Comparison of ENCODE assay signal across 18 cellular contexts in the genomic region with DNA sequence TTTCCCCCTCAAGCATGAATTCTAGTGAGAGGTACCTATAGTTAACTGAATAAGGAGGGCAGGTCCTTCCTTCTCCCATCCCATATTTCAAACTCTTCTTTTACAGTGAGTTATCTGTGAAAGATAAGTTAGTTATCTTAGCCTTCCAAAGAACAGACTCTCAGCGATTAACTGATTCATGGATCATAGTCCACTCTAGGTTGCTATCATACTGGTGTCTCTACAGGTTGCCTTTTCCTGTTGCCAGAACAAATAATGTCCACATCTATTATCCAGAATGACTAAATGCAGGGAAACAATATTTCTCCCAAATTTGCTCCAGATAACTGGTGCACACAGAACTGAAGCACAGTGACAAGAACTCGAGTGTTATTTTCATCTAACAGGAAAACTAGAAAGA.
DNase-seq lines count a peak whose midpoint lies in the region; ATAC-seq and TF ChIP-seq lines count a peak whose summit lies in the region.
"Had no signal": no experiment of that assay in that cellular context is flagged by ENCODE, and none has a peak within 500 bp of the region (broad histone marks: within the 10 kb centered on the region; RNA-seq: fewer than 3 reads in every experiment).

No MANE protein-coding gene starts in this region.

- H3K36me3 Mint-ChIP-seq in dendritic cell treated with granulocyte-macrophage colony-stimulating factor and Interleukin-4, amounts not matched to agents 40 ng/mL and 50 ng/mL, for 4 days (ENCODE audit: low read depth) = no peaks in the 10 kb centered on the region
- H3K36me3 Mint-ChIP-seq: CD4-positive, CD25-positive, alpha-beta regulatory T cell; CD8-positive, alpha-beta memory T cell had no signal

- DNase-seq in left lobe of liver (ENCODE audit: low spot score) = no peak
- DNase-seq in mucosa of descending colon = no peak
- DNase-seq in HUDEP-2 (lab: John Stamatoyannopoulos, UW; ENCODE audit: unreplicated experiment in 76 of 76) = no peak
- DNase-seq: ACHN; BE2C; C1 segment of cervical spinal cord; CD4-positive, CD25-positive, alpha-beta regulatory T cell; CD8-positive, alpha-beta memory T cell; COR-L47; DMS53; DND-41; EL; GM23248 had no signal

- TF ChIP-seq CTCF in mucosa of descending colon (IDR thresholded peaks at IDR 0.05) = no peak

- H3K27me3 Mint-ChIP-seq in dendritic cell treated with granulocyte-macrophage colony-stimulating factor and Interleukin-4, amounts not matched to agents 40 ng/mL and 50 ng/mL, for 4 days = no peaks in the 10 kb centered on the region

- H3K9me3 ChIP-seq in mucosa of descending colon = no peaks in the 10 kb centered on the region
- H3K9me3 ChIP-seq: BE2C, HAP-1 had no signal

- intact Hi-C loops in dendritic cell treated with granulocyte-macrophage colony-stimulating factor and Interleukin-4, amounts not matched to agents 40 ng/mL and 50 ng/mL, for 4 days (cut with micrococcal nuclease) = no loop called here
- intact Hi-C loops in mucosa of descending colon (cut with DNase I, micrococcal nuclease) = no loop called here

- H3K4me1 Mint-ChIP-seq in dendritic cell treated with granulocyte-macrophage colony-stimulating factor and Interleukin-4, amounts not matched to agents 40 ng/mL and 50 ng/mL, for 4 days (ENCODE audit: low read depth) = peaks cover 46% of the 10 kb centered on the region
- H3K4me1 Mint-ChIP-seq: CD4-positive, CD25-positive, alpha-beta regulatory T cell; CD8-positive, alpha-beta memory T cell had no signal

- no peaks in the 10 kb centered on the region for H3K36me3 ChIP-seq in mucosa of descending colon (ENCODE audit: low read depth)
- H3K36me3 ChIP-seq: BE2C, HAP-1 had no signal

- H3K4me3 Mint-ChIP-seq in dendritic cell treated with granulocyte-macrophage colony-stimulating factor and Interleukin-4, amounts not matched to agents 40 ng/mL and 50 ng/mL, for 4 days = no peak overlapping the region
- H3K4me3 Mint-ChIP-seq: CD4-positive, CD25-positive, alpha-beta regulatory T cell; CD8-positive, alpha-beta memory T cell had no signal

- ATAC-seq in left lobe of liver (peak; percentile 95), mucosa of descending colon (peak; percentile 72), GM21529 (IDR thresholded peaks at IDR 0.05; ENCODE audit: unreplicated experiment) (no peak), HG03439 (IDR thresholded peaks at IDR 0.05; ENCODE audit: unreplicated experiment) (no peak)

- H3K9me3 Mint-ChIP-seq in dendritic cell treated with granulocyte-macrophage colony-stimulating factor and Interleukin-4, amounts not matched to agents 40 ng/mL and 50 ng/mL, for 4 days = no peaks in the 10 kb centered on the region

- H3K27ac Mint-ChIP-seq in dendritic cell treated with granulocyte-macrophage colony-stimulating factor and Interleukin-4, amounts not matched to agents 40 ng/mL and 50 ng/mL, for 4 days = peak overlapping the region; percentile 68
- H3K27ac Mint-ChIP-seq: CD4-positive, CD25-positive, alpha-beta regulatory T cell; CD8-positive, alpha-beta memory T cell had no signal

- H3K4me3 ChIP-seq in mucosa of descending colon = no peak overlapping the region
- H3K4me3 ChIP-seq: GM12878, GM23248, HAP-1 had no signal

- H3K4me1 ChIP-seq in mucosa of descending colon (ENCODE audit: low read depth) = peaks cover 5% of the 10 kb centered on the region
- H3K4me1 ChIP-seq: BE2C, HAP-1 had no signal

Comparison
In these comparisons a context has a peak if more than half of its experiments do, and no peak if none do; other contexts are left out.
1. ATAC-seq: peak in left lobe of liver (single experiment) and mucosa of descending colon (single experiment); none in GM21529 (single experiment) and HG03439 (single experiment).